In genomic region chr3:113255100-113255853, GRCh38 we compare ENCODE assay signal across 13 cellular contexts. TPM values are rescaled to one million over a fixed set of nuclear protein-coding genes. Genes with fewer than 3 reads are reported as not detected.
A peak's percentile ranks its signal among the peaks of the same experiment; 100 is the strongest.
DNase-seq lines count a peak whose midpoint lies in the region; ATAC-seq and TF ChIP-seq lines count a peak whose summit lies in the region.
"Had no signal": no experiment of that assay in that cellular context is flagged by ENCODE, and none has a peak within 500 bp of the region (broad histone marks: within the 10 kb centered on the region; RNA-seq: fewer than 3 reads in every experiment).

No MANE protein-coding gene starts in this region.

- no peak overlapping the region for H4K5ac ChIP-seq in H9 (ENCODE audit: insufficient read length, low read depth, low read length)

- peaks cover 0 to 10% (median 0%) of the 10 kb centered on the region in 3 donors for H3K36me3 ChIP-seq in tibial nerve
- H3K36me3 ChIP-seq: thoracic aorta had no signal

- intact Hi-C loops in left ventricle myocardium superior (cut with micrococcal nuclease) = no loop called here

- no peaks in the 10 kb centered on the region for H3K79me2 ChIP-seq in H9 (ENCODE audit: insufficient read depth, low read length)

- POLR2A ChIA-PET in RWPE1 (lab: Yijun Ruan, JAX; ENCODE audit: low non-redundant PET) = no interaction called here

- H3K27me3 ChIP-seq in H9 (ENCODE audit: insufficient read depth, low read length) (no peaks in the 10 kb centered on the region), tibial nerve (no peaks in the 10 kb centered on the region)

- H3K9me3 Mint-ChIP-seq in H9 = no peaks in the 10 kb centered on the region
- H3K9me3 Mint-ChIP-seq in stimulated activated naive B cell treated with anti-CD40 and anti-IgM and Interleukin-4, amounts not matched to agents 10 μg/mL and 1 μg/mL and 100 μg/mL, for 72 hours = no peaks in the 10 kb centered on the region
- H3K9me3 Mint-ChIP-seq: central memory CD8-positive, alpha-beta T cell had no signal

- H3K79me1 ChIP-seq in H9 (ENCODE audit: insufficient read depth, low read depth, low read length, poor library complexity, severe bottlenecking) = no peaks in the 10 kb centered on the region

- H3K4me3 ChIP-seq in tibial nerve = no peak overlapping the region
- H3K4me3 ChIP-seq: psoas muscle, thoracic aorta had no signal

- H2BK120ac ChIP-seq in H9 (ENCODE audit: low read depth, low read length, poor library complexity, severe bottlenecking) = no peak overlapping the region

- no peak for TF ChIP-seq POLR2A in tibial nerve (IDR thresholded peaks at IDR 0.05)

- no peak overlapping the region for H3K23ac ChIP-seq in H9 (ENCODE audit: insufficient read length, low read depth, low read length)

- no peak overlapping the region for H3K4ac ChIP-seq in H9 (ENCODE audit: low read depth, low read length)

- no peak for TF ChIP-seq EP300 in tibial nerve (IDR thresholded peaks at IDR 0.05)

- no peak overlapping the region for H3K4me2 ChIP-seq in H9 (ENCODE audit: insufficient read depth, insufficient read length, low read length)

- H3K9ac ChIP-seq in H9 (ENCODE audit: extremely low read depth, insufficient read length, low read length) = no peak overlapping the region

- H3K4me3 Mint-ChIP-seq in H9 = peak overlapping the region in 1 of 2 experiments; percentile 3; a peak in 2 of 5 replicates
- H3K4me3 Mint-ChIP-seq in stimulated activated naive B cell treated with anti-CD40 and anti-IgM and Interleukin-4, amounts not matched to agents 10 μg/mL and 1 μg/mL and 100 μg/mL, for 72 hours = peak overlapping the region; percentile 15 to 18
- H3K4me3 Mint-ChIP-seq: central memory CD8-positive, alpha-beta T cell had no signal

- TF ChIP-seq CTCF in H9 (conservative IDR thresholded peaks at IDR 0.05) = peak; percentile 52
- TF ChIP-seq CTCF in tibial nerve (IDR thresholded peaks at IDR 0.05) = no peak
- TF ChIP-seq CTCF in RWPE1 (conservative IDR thresholded peaks at IDR 0.05; ENCODE audit: low read depth) = no peak

- H3K4me1 ChIP-seq in H9 (ENCODE audit: insufficient read depth, low read length) (no peaks in the 10 kb centered on the region; the same call in 1 of the 2 replicates), tibial nerve (peaks cover 0 to 29% (median 14%) of the 10 kb centered on the region in 4 donors)
- H3K4me1 ChIP-seq: Caco-2 had no signal

- H3K36me3 Mint-ChIP-seq in H9 (ENCODE audit: insufficient read depth in 1 of 3, low read depth in 3 of 3) = peaks cover 0 to 23% (median 2%) of the 10 kb centered on the region in 3 experiments; a peak in 3 of 7 replicates
- H3K36me3 Mint-ChIP-seq in stimulated activated naive B cell treated with anti-CD40 and anti-IgM and Interleukin-4, amounts not matched to agents 10 μg/mL and 1 μg/mL and 100 μg/mL, for 72 hours = no peaks in the 10 kb centered on the region

- H2BK12ac ChIP-seq in H9 (ENCODE audit: insufficient read length, low read depth, low read length) = no peak overlapping the region

- peaks cover 20 to 32% of the 10 kb centered on the region in 2 experiments for H3K4me1 Mint-ChIP-seq in H9
- H3K4me1 Mint-ChIP-seq in stimulated activated naive B cell treated with anti-CD40 and anti-IgM and Interleukin-4, amounts not matched to agents 10 μg/mL and 1 μg/mL and 100 μg/mL, for 72 hours = peaks cover 22 to 29% of the 10 kb centered on the region in 2 donors
- H3K4me1 Mint-ChIP-seq: central memory CD8-positive, alpha-beta T cell had no signal

- no peak overlapping the region for H3T11ph ChIP-seq in H9 (ENCODE audit: low read length)

- H4K20me1 ChIP-seq in H9 (ENCODE audit: control insufficient read depth, insufficient read depth, insufficient read length) = no peaks in the 10 kb centered on the region

- H3K14ac ChIP-seq in H9 (ENCODE audit: insufficient read depth, low read length) = no peak overlapping the region

- no peak overlapping the region for H3K27ac ChIP-seq in H9 (ENCODE audit: insufficient read length, low read depth, low read length)
- H3K27ac ChIP-seq in tibial nerve = peak overlapping the region in 2 of 4 donors; percentile 50 to 80
- no peak overlapping the region for H3K27ac ChIP-seq in RWPE1
- H3K27ac ChIP-seq: psoas muscle had no signal

- no peaks in the 10 kb centered on the region for H3K23me2 ChIP-seq in H9 (ENCODE audit: insufficient read length, low read depth, low read length, poor library complexity, severe bottlenecking)

- no peak overlapping the region for H4K91ac ChIP-seq in H9 (ENCODE audit: insufficient read length, low read depth, low read length)

- H3K9me3 ChIP-seq in H9 (ENCODE audit: control insufficient read depth, low read depth, low read length) = no peaks in the 10 kb centered on the region
- H3K9me3 ChIP-seq in tibial nerve = no peaks in the 10 kb centered on the region
- H3K9me3 ChIP-seq: Caco-2, psoas muscle, thoracic aorta had no signal

- H3K27me3 Mint-ChIP-seq in H9 (ENCODE audit: low read depth) = no peaks in the 10 kb centered on the region
- H3K27me3 Mint-ChIP-seq in stimulated activated naive B cell treated with anti-CD40 and anti-IgM and Interleukin-4, amounts not matched to agents 10 μg/mL and 1 μg/mL and 100 μg/mL, for 72 hours = peaks cover 0 to 4% of the 10 kb centered on the region in 2 donors

- no peak overlapping the region for H3K56ac ChIP-seq in H9 (ENCODE audit: insufficient read length, low read depth, low read length)

- H2BK5ac ChIP-seq in H9 (ENCODE audit: insufficient read length, low read length) = no peak overlapping the region

- H2AFZ ChIP-seq in H9 (ENCODE audit: low read length) = no peak overlapping the region

- CTCF ChIA-PET in RWPE1 (lab: Yijun Ruan, JAX) = no interaction called here

- H3K27ac Mint-ChIP-seq in H9 = peak overlapping the region in 1 of 3 experiments; percentile 38; a peak in 2 of 7 replicates
- no peak overlapping the region for H3K27ac Mint-ChIP-seq in stimulated activated naive B cell treated with anti-CD40 and anti-IgM and Interleukin-4, amounts not matched to agents 10 μg/mL and 1 μg/mL and 100 μg/mL, for 72 hours

- H2AK5ac ChIP-seq in H9 (ENCODE audit: insufficient read length, low read length) = no peak overlapping the region

- H2BK15ac ChIP-seq in H9 (ENCODE audit: low read depth, low read length) = no peak overlapping the region

- no CpG with 5 or more reads among the region's 7 CpGs for WGBS in H9 (ENCODE audit: extremely low coverage, insufficient read length, low lambda C conversion rate)
- 86 to 88% methylated on average over 7 of the region's 7 CpGs for WGBS in tibial nerve, 2 donors

- peak; percentile 50 for DNase-seq in H9
- peak; percentile 71 for DNase-seq in SIG-M5 treated with dmso at 0.1 percent for 504 hours (lab: John Stamatoyannopoulos, UW; ENCODE audit: unreplicated experiment)
- no peak for DNase-seq in left ventricle myocardium superior
- DNase-seq in stimulated activated naive B cell treated with anti-CD40 and anti-IgM and Interleukin-4, amounts not matched to agents 10 μg/mL and 1 μg/mL and 100 μg/mL, for 72 hours = no peak
- no peak for DNase-seq in NCI-H510A (lab: John Stamatoyannopoulos, UW)
- DNase-seq in tibial nerve (ENCODE audit: low spot score in 2 of 2) = no peak
- no peak for DNase-seq in RWPE1 (ENCODE audit: low spot score)
- DNase-seq: Caco-2, NCI-H2029 treated with DMSO at 0.1 percent for 48 hours, psoas muscle had no signal

- H3K18ac ChIP-seq in H9 (ENCODE audit: insufficient read length, low read depth, low read length) = no peak overlapping the region

- no peak overlapping the region for H4K8ac ChIP-seq in H9 (replicated peaks; ENCODE audit: insufficient read length, low read depth, low read length)

- peak; percentile 49 for ATAC-seq in left ventricle myocardium superior
- peak; percentile 36 to 49 for ATAC-seq in stimulated activated naive B cell treated with anti-CD40 and anti-IgM and Interleukin-4, amounts not matched to agents 10 μg/mL and 1 μg/mL and 100 μg/mL, for 72 hours (replicated peaks)
- ATAC-seq in activated CD4-positive, CD25-positive, alpha-beta regulatory T cell treated with anti-CD3 and anti-CD28 coated beads, Interleukin-2, amount 50 U/mL, for 24 hours = no peak

- no peak overlapping the region for H2BK20ac ChIP-seq in H9 (ENCODE audit: low read depth, low read length, poor library complexity, severe bottlenecking)

RNA-seq across cellular contexts. Expression of gene BOC, which starts 43.9 kb away (rescaled TPM):
- total RNA-seq in H9 (2021) = 3.5 and 4.0 TPM in 2 replicates
- total RNA-seq in left ventricle myocardium superior = 5.5 TPM
- total RNA-seq in tibial nerve = 10 to 100 TPM; 27.6 to 63.2 (median 48.1) TPM

Comparison
In these comparisons a context has a peak if more than half of its experiments do, and no peak if none do; other contexts are left out.
1. DNase-seq: peak in H9 (single experiment) and SIG-M5 treated with dmso at 0.1 percent for 504 hours (single experiment); none in left ventricle myocardium superior (single experiment), stimulated activated naive B cell treated with anti-CD40 and anti-IgM and Interleukin-4, amounts not matched to agents 10 μg/mL and 1 μg/mL and 100 μg/mL, for 72 hours (single experiment), NCI-H510A (single experiment), tibial nerve (0 of 2) and RWPE1 (single experiment).
2. ATAC-seq: peak in left ventricle myocardium superior (single experiment) and stimulated activated naive B cell treated with anti-CD40 and anti-IgM and Interleukin-4, amounts not matched to agents 10 μg/mL and 1 μg/mL and 100 μg/mL, for 72 hours (2 of 2); none in activated CD4-positive, CD25-positive, alpha-beta regulatory T cell treated with anti-CD3 and anti-CD28 coated beads, Interleukin-2, amount 50 U/mL, for 24 hours (0 of 2).